31 cellular contexts compared by ENCODE assay signal in the genomic region with DNA sequence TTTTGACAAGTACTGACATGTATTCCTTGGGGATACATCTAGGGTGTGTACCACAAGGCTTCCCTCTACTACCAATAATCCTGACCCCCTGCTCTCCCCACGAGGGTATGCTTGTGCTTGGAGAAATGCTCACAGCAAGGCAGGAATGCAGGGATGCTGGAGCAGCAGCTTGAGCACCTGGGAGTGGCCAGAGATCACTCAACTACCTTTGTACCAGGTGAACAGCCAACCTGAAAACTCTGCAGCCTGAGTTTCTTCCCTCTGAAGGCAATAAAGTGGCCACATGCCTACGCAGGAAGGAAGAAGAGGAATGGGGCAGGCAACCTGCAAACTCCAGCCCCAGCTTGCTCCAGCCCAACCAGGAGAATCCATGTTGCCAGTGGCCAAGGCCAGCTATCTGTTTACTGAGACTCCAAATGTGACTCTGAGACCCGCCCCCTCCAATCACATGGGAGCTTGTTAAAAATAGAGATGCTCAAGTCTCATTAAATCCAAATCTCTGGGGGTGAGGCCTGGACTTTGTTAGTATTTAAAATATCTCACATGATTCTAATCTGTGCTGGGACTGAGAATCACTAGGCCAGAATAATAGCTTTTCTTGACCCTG.
DNase-seq lines count a peak whose midpoint lies in the region; ATAC-seq and TF ChIP-seq lines count a peak whose summit lies in the region.
"Had no signal": no experiment of that assay in that cellular context is flagged by ENCODE, and none has a peak within 500 bp of the region (broad histone marks: within the 10 kb centered on the region; RNA-seq: fewer than 3 reads in every experiment).

No MANE protein-coding gene starts in this region.

- H3K14ac ChIP-seq in trophoblast cell (ENCODE audit: low read length), result no peak overlapping the region

- no peak overlapping the region for H3K4me3 ChIP-seq in BLaER1 treated with 17β-estradiol and CSF1 and Interleukin-3, amounts not matched to agents 10 nM and 100 nM
- H3K4me3 ChIP-seq in Panc1 (ENCODE audit: low read depth in 2 of 2, low read length in 2 of 2), result no peak overlapping the region
- no peak overlapping the region for H3K4me3 ChIP-seq in hepatocyte
- no peak overlapping the region for H3K4me3 ChIP-seq in skeletal muscle tissue (ENCODE audit: low read length in 3 of 3)
- H3K4me3 ChIP-seq in trophoblast cell (ENCODE audit: low read depth, low read length), result no peak overlapping the region
- H3K4me3 ChIP-seq: esophagus muscularis mucosa, gastroesophageal sphincter, right atrium auricular region, testis had no signal

- no peaks in the 10 kb centered on the region for H3K36me3 Mint-ChIP-seq in immature natural killer cell
- H3K36me3 Mint-ChIP-seq in stimulated activated memory B cell treated with anti-CD40 and anti-IgM and Interleukin-4, amounts not matched to agents 10 μg/mL and 1 μg/mL and 100 μg/mL, for 72 hours, result no peaks in the 10 kb centered on the region

- no peaks in the 10 kb centered on the region for H3K27me3 ChIP-seq in BLaER1 treated with 17β-estradiol and CSF1 and Interleukin-3, amounts not matched to agents 10 nM and 100 nM
- H3K27me3 ChIP-seq in Panc1 (ENCODE audit: control insufficient read depth, insufficient read depth, low read length) (no peaks in the 10 kb centered on the region), hepatocyte (no peaks in the 10 kb centered on the region), skeletal muscle tissue (ENCODE audit: control insufficient read depth in 3 of 3, insufficient read depth in 3 of 3, low read length in 3 of 3) (no peaks in the 10 kb centered on the region), trophoblast cell (ENCODE audit: insufficient read depth, low read length) (no peaks in the 10 kb centered on the region)
- H3K27me3 ChIP-seq: esophagus muscularis mucosa, gastroesophageal sphincter, right atrium auricular region, testis had no signal

- TF ChIP-seq CTCF in Panc1 (IDR thresholded peaks at IDR 0.05) (no peak), hepatocyte (IDR thresholded peaks at IDR 0.05; ENCODE audit: poor library complexity) (no peak)

- no peak overlapping the region for H2BK120ac ChIP-seq in trophoblast cell (ENCODE audit: insufficient read depth, low read length, poor library complexity)

- H4K8ac ChIP-seq in trophoblast cell (ENCODE audit: low read depth, low read length), result no peak overlapping the region

- no peak for DNase-seq in Panc1 (ENCODE audit: low read depth, low spot score)
- peak; percentile 32 for DNase-seq in hepatocyte (ENCODE audit: low spot score)
- no peak for DNase-seq in trophoblast cell
- no peak for DNase-seq in immature natural killer cell
- no peak for DNase-seq in NCI-H748 (lab: John Stamatoyannopoulos, UW; ENCODE audit: unreplicated experiment)
- DNase-seq: activated CD4-positive, alpha-beta T cell treated with anti-CD3 and anti-CD28 coated beads for 1 hour; activated CD8-positive, alpha-beta T cell treated with anti-CD3 and anti-CD28 coated beads, Interleukin-2, amount 10 ng/mL, durations not matched to agents 7 days and 5 days; activated effector memory CD4-positive, alpha-beta T cell treated with Interleukin-2 at 50 U/mL for 16 hours; aorta; endodermal cell; GF-D8; hypothalamus; NCI-H1092 treated with DMSO at 0.1 percent for 48 hours; NCI-H187 treated with DMSO at 0.1 percent for 48 hours; stimulated activated CD4-positive, alpha-beta T cell treated with anti-CD3 and anti-CD28 coated beads, Interleukin-12 subunit alpha, Interleukin-12 subunit beta, amount 100 ng/mL, for 4 hours; stimulated activated CD4-positive, alpha-beta T cell treated with anti-CD3 and anti-CD28 coated beads, Interleukin-4, amount 100 ng/mL, for 24 hours; testis had no signal

- H3K9me2 ChIP-seq in hepatocyte (replicated peaks; ENCODE audit: insufficient read depth), result no peaks in the 10 kb centered on the region

- H3K79me2 ChIP-seq in hepatocyte, result no peaks in the 10 kb centered on the region
- no peaks in the 10 kb centered on the region for H3K79me2 ChIP-seq in trophoblast cell (ENCODE audit: control insufficient read depth, insufficient read depth, low read length, poor library complexity)
- H3K79me2 ChIP-seq: parathyroid adenoma had no signal

- H3K9ac ChIP-seq in BLaER1 treated with 17β-estradiol and CSF1 and Interleukin-3, amounts not matched to agents 10 nM and 100 nM, result no peak overlapping the region
- H3K9ac ChIP-seq in skeletal muscle tissue (ENCODE audit: low read depth in 1 of 3, low read length in 3 of 3) (no peak overlapping the region), trophoblast cell (ENCODE audit: low read length) (no peak overlapping the region)
- H3K9ac ChIP-seq: parathyroid adenoma had no signal

- H4K12ac ChIP-seq in trophoblast cell (ENCODE audit: low read depth, low read length), result no peak overlapping the region

- CTCF ChIA-PET in Panc1 (lab: Charles Lee), result no interaction called here

- H3K27ac Mint-ChIP-seq in immature natural killer cell, result no peak overlapping the region
- no peak overlapping the region for H3K27ac Mint-ChIP-seq in stimulated activated memory B cell treated with anti-CD40 and anti-IgM and Interleukin-4, amounts not matched to agents 10 μg/mL and 1 μg/mL and 100 μg/mL, for 72 hours
- H3K27ac Mint-ChIP-seq: activated CD8-positive, alpha-beta T cell treated with anti-CD3 and anti-CD28 coated beads, Interleukin-2, amount 10 ng/mL, durations not matched to agents 7 days and 5 days; activated naive CD8-positive, alpha-beta T cell; B cell; dendritic cell treated with granulocyte-macrophage colony-stimulating factor and Interleukin-4, amounts not matched to agents 40 ng/mL and 50 ng/mL, for 4 days; endodermal cell; stimulated activated effector memory CD8-positive, alpha-beta T cell treated with anti-CD3 and anti-CD28 coated beads, Interleukin-12 subunit alpha, Interleukin-12 subunit beta, amount 100 ng/mL, for 72 hours; T-helper 1 cell treated with Interleukin-12 subunit alpha and Interleukin-12 subunit beta and Interleukin-4 antibody, amounts not matched to agents 30 μg/mL and 1 μg/mL, for 36 hours had no signal

- H3K36me3 ChIP-seq in BLaER1 treated with 17β-estradiol and CSF1 and Interleukin-3, amounts not matched to agents 10 nM and 100 nM, result no peaks in the 10 kb centered on the region
- no peaks in the 10 kb centered on the region for H3K36me3 ChIP-seq in Panc1 (ENCODE audit: control insufficient read depth, insufficient read depth, low read length)
- no peaks in the 10 kb centered on the region for H3K36me3 ChIP-seq in hepatocyte (replicated peaks; ENCODE audit: insufficient read depth, low read depth)
- H3K36me3 ChIP-seq in skeletal muscle tissue (ENCODE audit: control insufficient read depth in 3 of 3, insufficient read depth in 3 of 3, low read length in 3 of 3), result no peaks in the 10 kb centered on the region
- H3K36me3 ChIP-seq in trophoblast cell (ENCODE audit: control insufficient read depth in 1 of 2, insufficient read depth in 2 of 2, low read length in 2 of 2), result no peaks in the 10 kb centered on the region
- H3K36me3 ChIP-seq: esophagus muscularis mucosa, gastroesophageal sphincter, right atrium auricular region had no signal

- in situ Hi-C loops in Panc1 (cut with HindIII; ENCODE audit: low pct_unique_long_range_greater_than_20kb, low sequenced_read_pairs), result no loop called here

- H2AFZ ChIP-seq in hepatocyte (no peak overlapping the region), trophoblast cell (ENCODE audit: insufficient read depth, low read length, poor library complexity) (no peak overlapping the region)
- H2AFZ ChIP-seq: parathyroid adenoma had no signal

- H3K4me1 Mint-ChIP-seq in immature natural killer cell, result peaks cover 15 to 31% of the 10 kb centered on the region in 2 donors
- H3K4me1 Mint-ChIP-seq in stimulated activated memory B cell treated with anti-CD40 and anti-IgM and Interleukin-4, amounts not matched to agents 10 μg/mL and 1 μg/mL and 100 μg/mL, for 72 hours, result peaks cover 20% of the 10 kb centered on the region

- intact Hi-C loops in Panc1 (cut with micrococcal nuclease; ENCODE audit: unreplicated experiment), result no loop called here

- H4K20me1 ChIP-seq in BLaER1 treated with 17β-estradiol and CSF1 and Interleukin-3, amounts not matched to agents 10 nM and 100 nM, result no peaks in the 10 kb centered on the region
- H4K20me1 ChIP-seq in hepatocyte (ENCODE audit: insufficient read depth, poor library complexity, severe bottlenecking), result no peaks in the 10 kb centered on the region

- 67% methylated on average over 3 of the region's 3 CpGs for WGBS in hepatocyte (ENCODE audit: low lambda C conversion rate, missing lambda C conversion rate)
- WGBS in trophoblast cell (ENCODE audit: extremely low coverage, insufficient coverage, insufficient read length), result no CpG with 5 or more reads among the region's 3 CpGs

- H3K27ac ChIP-seq in BLaER1 treated with 17β-estradiol and CSF1 and Interleukin-3, amounts not matched to agents 10 nM and 100 nM, result no peak overlapping the region
- peak overlapping the region; percentile 65; the same call in 1 of the 2 replicates for H3K27ac ChIP-seq in Panc1 (ENCODE audit: low read length)
- H3K27ac ChIP-seq in hepatocyte, result peak overlapping the region; percentile 57
- peak overlapping the region; percentile 20 for H3K27ac ChIP-seq in skeletal muscle tissue (ENCODE audit: low read depth, low read length)
- no peak overlapping the region for H3K27ac ChIP-seq in trophoblast cell (ENCODE audit: low read depth, low read length)
- H3K27ac ChIP-seq: esophagus muscularis mucosa, parathyroid adenoma, RWPE1, testis had no signal

- H3K4me2 ChIP-seq in BLaER1 treated with 17β-estradiol and CSF1 and Interleukin-3, amounts not matched to agents 10 nM and 100 nM, result peak overlapping the region in 6 of 11 experiments; percentile 4 to 43 (median 30); a peak in 9 of 22 replicates
- H3K4me2 ChIP-seq in hepatocyte (no peak overlapping the region), trophoblast cell (ENCODE audit: low read length) (no peak overlapping the region)

- no peak overlapping the region for H2BK5ac ChIP-seq in trophoblast cell (ENCODE audit: low read depth, low read length, poor library complexity)

- H3K4me1 ChIP-seq in BLaER1 treated with 17β-estradiol and CSF1 and Interleukin-3, amounts not matched to agents 10 nM and 100 nM, result peaks cover 20 to 85% (median 67%) of the 10 kb centered on the region in 10 experiments
- H3K4me1 ChIP-seq in Panc1 (ENCODE audit: control insufficient read depth, insufficient read depth, low read length) (peaks cover 14% of the 10 kb centered on the region), hepatocyte (ENCODE audit: insufficient read depth) (no peaks in the 10 kb centered on the region), skeletal muscle tissue (ENCODE audit: control insufficient read depth in 3 of 3, insufficient read depth in 3 of 3, low read length in 3 of 3) (peaks cover 9 to 15% (median 11%) of the 10 kb centered on the region in 3 donors), trophoblast cell (ENCODE audit: control insufficient read depth in 1 of 2, insufficient read depth in 2 of 2, low read length in 2 of 2) (peaks cover 2 to 3% of the 10 kb centered on the region in 2 experiments)
- H3K4me1 ChIP-seq: testis had no signal

- no peak overlapping the region for H3K23ac ChIP-seq in trophoblast cell (ENCODE audit: low read length)

- no peak overlapping the region for H4K91ac ChIP-seq in trophoblast cell (ENCODE audit: low read depth, low read length)

- no peaks in the 10 kb centered on the region for H3K9me3 Mint-ChIP-seq in immature natural killer cell
- H3K9me3 Mint-ChIP-seq in stimulated activated memory B cell treated with anti-CD40 and anti-IgM and Interleukin-4, amounts not matched to agents 10 μg/mL and 1 μg/mL and 100 μg/mL, for 72 hours, result no peaks in the 10 kb centered on the region
- H3K9me3 Mint-ChIP-seq: dendritic cell treated with granulocyte-macrophage colony-stimulating factor and Interleukin-4, amounts not matched to agents 40 ng/mL and 50 ng/mL, for 4 days; endodermal cell; neural crest cell; stimulated activated effector memory CD8-positive, alpha-beta T cell treated with anti-CD3 and anti-CD28 coated beads, Interleukin-12 subunit alpha, Interleukin-12 subunit beta, amount 100 ng/mL, for 72 hours; T-helper 1 cell treated with Interleukin-12 subunit alpha and Interleukin-12 subunit beta and Interleukin-4 antibody, amounts not matched to agents 30 μg/mL and 1 μg/mL, for 36 hours had no signal

- no peak overlapping the region for H3K18ac ChIP-seq in trophoblast cell (ENCODE audit: low read length)

- POLR2A ChIA-PET in Panc1 (lab: Charles Lee), result no interaction called here

- H3K4ac ChIP-seq in trophoblast cell (ENCODE audit: low read depth, low read length), result no peak overlapping the region

- H3K4me3 Mint-ChIP-seq in immature natural killer cell, result no peak overlapping the region
- no peak overlapping the region for H3K4me3 Mint-ChIP-seq in stimulated activated memory B cell treated with anti-CD40 and anti-IgM and Interleukin-4, amounts not matched to agents 10 μg/mL and 1 μg/mL and 100 μg/mL, for 72 hours
- H3K4me3 Mint-ChIP-seq: activated CD8-positive, alpha-beta T cell treated with anti-CD3 and anti-CD28 coated beads, Interleukin-2, amount 10 ng/mL, durations not matched to agents 7 days and 5 days; activated naive CD8-positive, alpha-beta T cell; B cell; dendritic cell treated with granulocyte-macrophage colony-stimulating factor and Interleukin-4, amounts not matched to agents 40 ng/mL and 50 ng/mL, for 4 days; endodermal cell; neural crest cell; T-helper 1 cell treated with Interleukin-12 subunit alpha and Interleukin-12 subunit beta and Interleukin-4 antibody, amounts not matched to agents 30 μg/mL and 1 μg/mL, for 36 hours had no signal

- BruUV-seq in Panc1 (replicated peaks; lab: Mats Ljungman, UMichigan), result no TSS peak

- 0 out of 2 replicates have a peak, but pooled peaks have one; percentile 30 for ATAC-seq in Panc1
- no peak for ATAC-seq in stimulated activated memory B cell treated with anti-CD40 and anti-IgM and Interleukin-4, amounts not matched to agents 10 μg/mL and 1 μg/mL and 100 μg/mL, for 72 hours
- ATAC-seq: activated CD8-positive, alpha-beta T cell treated with anti-CD3 and anti-CD28 coated beads, Interleukin-2, amount 10 ng/mL, durations not matched to agents 7 days and 5 days; gastroesophageal sphincter; stimulated activated effector memory CD8-positive, alpha-beta T cell treated with anti-CD3 and anti-CD28 coated beads, Interleukin-12 subunit alpha, Interleukin-12 subunit beta, amount 100 ng/mL, for 72 hours had no signal

- H3K9me3 ChIP-seq in BLaER1 treated with 17β-estradiol and CSF1 and Interleukin-3, amounts not matched to agents 10 nM and 100 nM (replicated peaks in 1 of 11), result peaks cover 0 to 21% (median 9%) of the 10 kb centered on the region in 11 experiments; a peak in 11 of 22 replicates
- H3K9me3 ChIP-seq in Panc1 (ENCODE audit: control insufficient read depth, insufficient read depth, low read depth, low read length), result no peaks in the 10 kb centered on the region
- no peaks in the 10 kb centered on the region for H3K9me3 ChIP-seq in hepatocyte (ENCODE audit: low read depth)
- no peaks in the 10 kb centered on the region for H3K9me3 ChIP-seq in skeletal muscle tissue (ENCODE audit: control insufficient read depth in 3 of 3, low read length in 3 of 3)
- H3K9me3 ChIP-seq in trophoblast cell (ENCODE audit: insufficient read depth, low read depth, low read length), result peaks cover 1% of the 10 kb centered on the region
- H3K9me3 ChIP-seq: esophagus muscularis mucosa, gastroesophageal sphincter, right atrium auricular region, testis had no signal

- no peak overlapping the region for H2AK5ac ChIP-seq in trophoblast cell (ENCODE audit: low read length)

- H2BK12ac ChIP-seq in trophoblast cell (ENCODE audit: low read length), result no peak overlapping the region

- no peaks in the 10 kb centered on the region for H3K79me1 ChIP-seq in trophoblast cell (ENCODE audit: low read length)

- H3K27me3 Mint-ChIP-seq in immature natural killer cell (ENCODE audit: low read depth in 3 of 3), result no peaks in the 10 kb centered on the region
- H3K27me3 Mint-ChIP-seq in stimulated activated memory B cell treated with anti-CD40 and anti-IgM and Interleukin-4, amounts not matched to agents 10 μg/mL and 1 μg/mL and 100 μg/mL, for 72 hours, result no peaks in the 10 kb centered on the region
- H3K27me3 Mint-ChIP-seq: activated naive CD8-positive, alpha-beta T cell; B cell; dendritic cell treated with granulocyte-macrophage colony-stimulating factor and Interleukin-4, amounts not matched to agents 40 ng/mL and 50 ng/mL, for 4 days had no signal

Comparison
In these comparisons a context has a peak if more than half of its experiments do, and no peak if none do; other contexts are left out.
1. H3K27ac ChIP-seq: peak in Panc1 (single experiment), hepatocyte (single experiment) and skeletal muscle tissue (single experiment); none in BLaER1 treated with 17β-estradiol and CSF1 and Interleukin-3, amounts not matched to agents 10 nM and 100 nM (0 of 11) and trophoblast cell (single experiment).
2. H3K4me2 ChIP-seq: peak in BLaER1 treated with 17β-estradiol and CSF1 and Interleukin-3, amounts not matched to agents 10 nM and 100 nM (6 of 11); none in hepatocyte (single experiment) and trophoblast cell (single experiment).